Comparison of ENCODE assay signal across 8 cellular contexts in the genomic region with DNA sequence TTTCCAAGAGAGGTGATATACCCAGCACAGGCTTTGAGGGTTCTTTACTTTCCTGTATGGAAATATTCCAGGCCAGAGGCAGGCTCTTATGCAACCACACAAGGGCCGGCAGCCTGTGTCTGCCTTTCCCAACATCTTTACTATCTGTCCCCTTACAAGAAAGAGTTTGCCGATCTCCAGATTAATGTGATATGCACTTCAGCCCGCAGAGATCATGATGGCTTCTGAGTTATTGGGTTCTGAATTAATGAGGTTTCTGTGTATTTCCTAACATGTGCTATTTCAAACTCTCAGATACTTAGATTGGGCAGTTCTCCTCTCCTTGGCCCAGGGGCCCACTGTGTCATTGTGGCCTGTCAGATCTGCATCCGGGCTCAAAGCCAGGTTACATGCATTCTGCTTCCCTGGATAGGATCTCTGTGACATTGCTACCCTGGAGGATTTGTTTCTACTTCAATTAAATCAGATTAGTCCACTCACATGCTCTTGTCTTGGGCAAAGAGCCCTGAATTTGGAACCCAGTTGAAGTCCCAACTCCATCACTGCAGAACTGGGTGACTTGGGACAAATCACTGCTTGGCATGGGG. TPM values are rescaled to one million over a fixed set of nuclear protein-coding genes. Genes with fewer than 3 reads are reported as not detected.
DNase-seq lines count a peak whose midpoint lies in the region; ATAC-seq, FAIRE-seq and TF ChIP-seq lines count a peak whose summit lies in the region.
"Had no signal": no experiment of that assay in that cellular context is flagged by ENCODE, and none has a peak within 500 bp of the region (broad histone marks: within the 10 kb centered on the region; RNA-seq: fewer than 3 reads in every experiment).

No MANE protein-coding gene starts in this region.

- ATAC-seq in upper lobe of right lung = peak; percentile 13

- no peak for FAIRE-seq in D721Med (lab: Jason Lieb, UNC)
- FAIRE-seq in small intestine (lab: Jason Lieb, UNC) = no peak
- FAIRE-seq: endometrium had no signal

- POLR2A ChIA-PET in PC-9 (lab: Charles Lee; ENCODE audit: unreplicated experiment) = no interaction called here

- no peaks in the 10 kb centered on the region for H4K20me1 ChIP-seq in PC-9 (ENCODE audit: insufficient read depth)

- 71 to 100% methylated on average over 1 of the region's 4 CpGs for WGBS in mesodermal cell (ENCODE audit: insufficient coverage in 2 of 2), 2 experiments
- WGBS in small intestine, 3 donors = 70 to 91% (median 88%) methylated on average over 4 of the region's 4 CpGs

- no TSS peak for BruUV-seq in PC-9 (replicated peaks; lab: Mats Ljungman, UMichigan)

- TF ChIP-seq CTCF in PC-9 (conservative IDR thresholded peaks at IDR 0.05) (no peak), coronary artery (IDR thresholded peaks at IDR 0.05) (no peak), upper lobe of right lung (IDR thresholded peaks at IDR 0.05) (no peak), D721Med (IDR thresholded peaks at IDR 0.05; ENCODE audit: insufficient read depth, missing control alignments) (no peak)

- no peaks in the 10 kb centered on the region for H3K79me2 ChIP-seq in PC-9 (ENCODE audit: low read depth)

- DNase-seq in PC-9 (no peak), coronary artery (ENCODE audit: low spot score) (no peak), upper lobe of right lung (no peak), NCI-H1417 treated with DMSO at 0.1 percent for 48 hours (lab: John Stamatoyannopoulos, UW) (no peak), D721Med (ENCODE audit: insufficient read length, low spot score) (no peak), small intestine (no peak)

- peaks cover 37% of the 10 kb centered on the region for H3F3A ChIP-seq in PC-9 (ENCODE audit: insufficient read depth, low read depth)

- H3K27me3 ChIP-seq in PC-9 (ENCODE audit: insufficient read depth, low read depth) (no peaks in the 10 kb centered on the region), upper lobe of right lung (no peaks in the 10 kb centered on the region), small intestine (ENCODE audit: control insufficient read depth in 2 of 2, insufficient read depth in 2 of 2, low read length in 2 of 2) (no peaks in the 10 kb centered on the region)

- intact Hi-C loops in PC-9 (cut with micrococcal nuclease; ENCODE audit: unreplicated experiment) = no loop called here
- intact Hi-C loops in upper lobe of right lung (cut with DNase I) = no loop called here

- H3K9me2 ChIP-seq in PC-9 (ENCODE audit: insufficient read depth) = no peaks in the 10 kb centered on the region

- CTCF ChIA-PET in PC-9 (lab: Charles Lee) = interaction anchor here (1.0 to 1.4 kb wide), 2 partner anchors 35 to 113 kb away, joined by 5 to 6 read pairs; no protein-coding TSS in a partner anchor

- H3K4me1 ChIP-seq in PC-9 (replicated peaks; ENCODE audit: insufficient read depth) (peaks cover 49% of the 10 kb centered on the region), mesodermal cell (ENCODE audit: control insufficient read depth, insufficient read depth, low read length, poor library complexity, severe bottlenecking) (peaks cover 28% of the 10 kb centered on the region), upper lobe of right lung (peaks cover 26% of the 10 kb centered on the region), small intestine (ENCODE audit: control insufficient read depth in 2 of 2, insufficient read depth in 1 of 2, low read depth in 1 of 2, low read length in 1 of 2) (peaks cover 0 to 14% of the 10 kb centered on the region in 2 donors)

- H2AFZ ChIP-seq in PC-9 = no peak overlapping the region

- peak overlapping the region; percentile 33 for H3K4me2 ChIP-seq in PC-9

- H3K4me3 ChIP-seq in PC-9 (no peak overlapping the region), coronary artery (no peak overlapping the region), mesodermal cell (ENCODE audit: extremely low read depth, insufficient read depth, low read length, poor library complexity, severe bottlenecking) (no peak overlapping the region), upper lobe of right lung (no peak overlapping the region), small intestine (ENCODE audit: low read depth in 1 of 2, low read length in 2 of 2) (no peak overlapping the region)

- H3K36me3 ChIP-seq in PC-9 (ENCODE audit: low read depth) = no peaks in the 10 kb centered on the region
- no peaks in the 10 kb centered on the region for H3K36me3 ChIP-seq in mesodermal cell (ENCODE audit: control insufficient read depth, insufficient read depth, low read length)
- no peaks in the 10 kb centered on the region for H3K36me3 ChIP-seq in upper lobe of right lung
- no peaks in the 10 kb centered on the region for H3K36me3 ChIP-seq in small intestine (ENCODE audit: control insufficient read depth in 2 of 2, insufficient read depth in 2 of 2, low read length in 2 of 2)

- peak overlapping the region; percentile 92 for H3K27ac ChIP-seq in PC-9
- H3K27ac ChIP-seq in coronary artery = peak overlapping the region; percentile 77 to 92
- H3K27ac ChIP-seq in mesodermal cell (ENCODE audit: low read depth, low read length, severe bottlenecking) = peak overlapping the region; percentile 91
- H3K27ac ChIP-seq in upper lobe of right lung = peak overlapping the region; percentile 65
- H3K27ac ChIP-seq in small intestine (ENCODE audit: low read depth in 1 of 2, low read length in 1 of 2) = peak overlapping the region in 1 of 2 donors; percentile 59

- no peaks in the 10 kb centered on the region for H3K9me3 ChIP-seq in PC-9 (ENCODE audit: insufficient read depth, low read depth)
- no peaks in the 10 kb centered on the region for H3K9me3 ChIP-seq in mesodermal cell (ENCODE audit: control insufficient read depth, low read length)
- H3K9me3 ChIP-seq in upper lobe of right lung = no peaks in the 10 kb centered on the region
- no peaks in the 10 kb centered on the region for H3K9me3 ChIP-seq in small intestine (ENCODE audit: control insufficient read depth, low read depth)

RNA-seq across cellular contexts. Expression of a gene that starts 56.5 kb away (rescaled TPM):
- total RNA-seq in PC-9 (2021) (286 and 333 TPM in 2 replicates), upper lobe of right lung (562 TPM)
- 118 TPM for polyA plus RNA-seq in mesodermal cell (2013, experiment 1 of 2)
- polyA plus RNA-seq in mesodermal cell (2013, experiment 2 of 2) = 115 TPM
- 10 to 100 TPM; 19.7 to 92.7 (median 25.5) TPM for polyA plus RNA-seq in small intestine
